Comparison of ENCODE assay signal across 9 cellular contexts in genomic region chr15:92909131-92909781, GRCh38.
DNase-seq lines count a peak whose midpoint lies in the region; ATAC-seq lines count a peak whose summit lies in the region.
"Had no signal": no experiment of that assay in that cellular context is flagged by ENCODE, and none has a peak within 500 bp of the region (broad histone marks: within the 10 kb centered on the region; RNA-seq: fewer than 3 reads in every experiment).

No MANE protein-coding gene starts in this region.

- peak overlapping the region in 1 of 2 donors; percentile 16 for H3K4me3 ChIP-seq in muscle layer of duodenum (ENCODE audit: low read depth in 1 of 2, low read length in 2 of 2)

- H3K27me3 Mint-ChIP-seq in stimulated activated naive CD8-positive, alpha-beta T cell treated with anti-CD3 and anti-CD28 coated beads, Interleukin-15, Interleukin-2, amounts not matched to agents 100 ng/mL and 50 ng/mL, for 24 hours, result no peaks in the 10 kb centered on the region

- H3K4me3 Mint-ChIP-seq in stimulated activated naive CD8-positive, alpha-beta T cell treated with anti-CD3 and anti-CD28 coated beads, Interleukin-15, Interleukin-2, amounts not matched to agents 100 ng/mL and 50 ng/mL, for 24 hours, result peak overlapping the region; percentile 61

- H3K27me3 ChIP-seq in muscle layer of duodenum (ENCODE audit: low read depth, low read length), result no peaks in the 10 kb centered on the region

- peaks cover 71% of the 10 kb centered on the region for H3K36me3 Mint-ChIP-seq in stimulated activated naive CD8-positive, alpha-beta T cell treated with anti-CD3 and anti-CD28 coated beads, Interleukin-15, Interleukin-2, amounts not matched to agents 100 ng/mL and 50 ng/mL, for 24 hours (ENCODE audit: low read depth)

- no peak for ATAC-seq in stimulated activated naive CD8-positive, alpha-beta T cell treated with anti-CD3 and anti-CD28 coated beads, Interleukin-15, Interleukin-2, amounts not matched to agents 100 U/mL and 50 U/mL, for 24 hours
- ATAC-seq in GM19023 (IDR thresholded peaks at IDR 0.05; ENCODE audit: unreplicated experiment) (no peak), GM19463 (IDR thresholded peaks at IDR 0.05; ENCODE audit: unreplicated experiment) (no peak), HG02973 (IDR thresholded peaks at IDR 0.05; ENCODE audit: unreplicated experiment) (no peak), HG03521 (IDR thresholded peaks at IDR 0.05; ENCODE audit: unreplicated experiment) (no peak)

- no peak for DNase-seq in stimulated activated naive CD8-positive, alpha-beta T cell treated with anti-CD3 and anti-CD28 coated beads, Interleukin-15, Interleukin-2, amounts not matched to agents 100 U/mL and 50 U/mL, for 24 hours
- DNase-seq in caudate nucleus (lab: John Stamatoyannopoulos, UW), result no peak
- DNase-seq: NCI-H748 treated with DMSO at 0.1 percent for 48 hours had no signal

- H3K9me3 Mint-ChIP-seq in stimulated activated naive CD8-positive, alpha-beta T cell treated with anti-CD3 and anti-CD28 coated beads, Interleukin-15, Interleukin-2, amounts not matched to agents 100 ng/mL and 50 ng/mL, for 24 hours, result no peaks in the 10 kb centered on the region

- peak overlapping the region; percentile 42 for H3K27ac ChIP-seq in caudate nucleus (ENCODE audit: low read depth, low read length)
- H3K27ac ChIP-seq in muscle layer of duodenum (ENCODE audit: low read length), result peak overlapping the region; percentile 100

- peaks cover 0 to 20% of the 10 kb centered on the region in 2 donors for H3K36me3 ChIP-seq in muscle layer of duodenum (ENCODE audit: control insufficient read depth in 1 of 2, insufficient read depth in 2 of 2, low read length in 2 of 2)

- no peaks in the 10 kb centered on the region for H3K9me3 ChIP-seq in muscle layer of duodenum (ENCODE audit: control insufficient read depth in 1 of 2, low read length in 2 of 2)

- peak overlapping the region; percentile 86 for H3K27ac Mint-ChIP-seq in stimulated activated naive CD8-positive, alpha-beta T cell treated with anti-CD3 and anti-CD28 coated beads, Interleukin-15, Interleukin-2, amounts not matched to agents 100 ng/mL and 50 ng/mL, for 24 hours

- H3K4me1 ChIP-seq in muscle layer of duodenum (ENCODE audit: control insufficient read depth in 1 of 2, insufficient read depth in 2 of 2, low read length in 2 of 2), result peaks cover 36 to 41% of the 10 kb centered on the region in 2 donors

- H3K4me1 Mint-ChIP-seq in stimulated activated naive CD8-positive, alpha-beta T cell treated with anti-CD3 and anti-CD28 coated beads, Interleukin-15, Interleukin-2, amounts not matched to agents 100 ng/mL and 50 ng/mL, for 24 hours (ENCODE audit: low read depth), result peaks cover 94% of the 10 kb centered on the region
